Comparison of ENCODE assay signal across 14 cellular contexts in genomic region chr2:101329026-101329425, GRCh38. TPM values are rescaled to one million over a fixed set of nuclear protein-coding genes. Genes with fewer than 3 reads are reported as not detected.
A peak's percentile ranks its signal among the peaks of the same experiment; 100 is the strongest.
DNase-seq lines count a peak whose midpoint lies in the region; ATAC-seq, FAIRE-seq and TF ChIP-seq lines count a peak whose summit lies in the region.
"Had no signal": no experiment of that assay in that cellular context is flagged by ENCODE, and none has a peak within 500 bp of the region (broad histone marks: within the 10 kb centered on the region; RNA-seq: fewer than 3 reads in every experiment).

No MANE protein-coding gene starts in this region.

- TF ChIP-seq POLR2A in stomach (IDR thresholded peaks at IDR 0.05), result no peak

- H3K9me3 ChIP-seq in SJCRH30 (replicated peaks) (peaks cover 7% of the 10 kb centered on the region; the same call in 1 of the 2 replicates), stomach (peaks cover 0 to 8% (median 2%) of the 10 kb centered on the region in 4 donors)

- peak; percentile 28 for DNase-seq in activated naive CD4-positive, alpha-beta T cell treated with Interleukin-2 at 50 U/mL for 16 hours
- no peak for DNase-seq in activated naive CD4-positive, alpha-beta T cell treated with anti-CD3 and anti-CD28 coated beads, Interleukin-2, amount 50 U/mL, for 16 hours
- DNase-seq in SJCRH30, result no peak
- no peak for DNase-seq in endothelial cell (ENCODE audit: low spot score)
- DNase-seq in stomach, result no peak
- no peak for DNase-seq in GM19239 (ENCODE audit: insufficient read length, low spot score)
- DNase-seq: effector CD8-positive, alpha-beta T cell; MM.1S; RPMI8226; tibial artery had no signal

- peaks cover 9% of the 10 kb centered on the region for H3K4me1 ChIP-seq in SJCRH30
- peaks cover 8 to 44% (median 14%) of the 10 kb centered on the region in 4 donors for H3K4me1 ChIP-seq in stomach
- H3K4me1 ChIP-seq: tibial artery had no signal

- H3K4me3 ChIP-seq in SJCRH30 (no peak overlapping the region), stomach (no peak overlapping the region)
- H3K4me3 ChIP-seq: tibial artery had no signal

- 47 to 66% (median 54%) methylated on average over 4 of the region's 4 CpGs for WGBS in stomach, 5 donors

- peaks cover 2% of the 10 kb centered on the region for H3K27me3 Mint-ChIP-seq in endothelial cell (ENCODE audit: unreplicated experiment)
- H3K27me3 Mint-ChIP-seq: memory B cell had no signal

- no peak for TF ChIP-seq EP300 in stomach (IDR thresholded peaks at IDR 0.05)

- H3K4me3 Mint-ChIP-seq in endothelial cell (ENCODE audit: unreplicated experiment), result no peak overlapping the region
- H3K4me3 Mint-ChIP-seq: memory B cell, WTC11 had no signal

- H3K36me3 ChIP-seq in SJCRH30 (peaks cover 2% of the 10 kb centered on the region; the same call in 1 of the 2 replicates), stomach (no peaks in the 10 kb centered on the region)
- H3K36me3 ChIP-seq: tibial artery had no signal

- peaks cover 16% of the 10 kb centered on the region for H3K4me1 Mint-ChIP-seq in endothelial cell (ENCODE audit: unreplicated experiment)
- H3K4me1 Mint-ChIP-seq: memory B cell had no signal

- no peaks in the 10 kb centered on the region for H3K36me3 Mint-ChIP-seq in endothelial cell (ENCODE audit: low read depth, unreplicated experiment)
- H3K36me3 Mint-ChIP-seq: memory B cell, WTC11 had no signal

- TF ChIP-seq CTCF in endothelial cell (IDR thresholded peaks at IDR 0.05; ENCODE audit: unreplicated experiment), result no peak
- no peak for TF ChIP-seq CTCF in stomach (IDR thresholded peaks at IDR 0.05)

- no peak for FAIRE-seq in GM19239 (lab: Jason Lieb, UNC)

- H3K27me3 ChIP-seq in SJCRH30 (no peaks in the 10 kb centered on the region), stomach (no peaks in the 10 kb centered on the region)

- intact Hi-C loops in stomach (cut with DNase I; ENCODE audit: low total_unique reads), result no loop called here

- no peaks in the 10 kb centered on the region for H3K9me3 Mint-ChIP-seq in endothelial cell (ENCODE audit: unreplicated experiment)
- H3K9me3 Mint-ChIP-seq: memory B cell, WTC11 had no signal

- peak overlapping the region; percentile 30; the same call in 1 of the 2 replicates for H3K27ac ChIP-seq in SJCRH30
- peak overlapping the region in 4 of 5 donors; percentile 44 to 87 (median 66) for H3K27ac ChIP-seq in stomach
- H3K27ac ChIP-seq: tibial artery had no signal

- peak overlapping the region; percentile 68 for H3K27ac Mint-ChIP-seq in endothelial cell (ENCODE audit: unreplicated experiment)
- H3K27ac Mint-ChIP-seq: memory B cell, WTC11 had no signal

- no peak for ATAC-seq in GM19455 (IDR thresholded peaks at IDR 0.05; ENCODE audit: unreplicated experiment)
- ATAC-seq in HG03135 (IDR thresholded peaks at IDR 0.05; ENCODE audit: unreplicated experiment), result no peak
- ATAC-seq: WTC11 had no signal

RNA-seq across cellular contexts. Expression of gene RNF149, which starts 20.5 kb away (rescaled TPM):
- 23.1 and 33.3 TPM in 2 replicates for total RNA-seq in SJCRH30 (2014; rRNA removed; shearing (Covaris generic))
- total RNA-seq in endothelial cell (ENCODE audit: unreplicated experiment) (32.0 TPM), stomach (100 to 1,000 TPM in 1 of 5 donors, 10 to 100 TPM in 4; 25.7 to 154 (median 48.4) TPM)
- 10 to 100 TPM; 14.8 to 34.9 (median 17.6) TPM for polyA plus RNA-seq in stomach

RNA-seq across cellular contexts. Expression of gene CREG2, which starts 58.3 kb away (rescaled TPM):
- total RNA-seq in SJCRH30 (2014; rRNA removed; shearing (Covaris generic)), result 0.04 TPM in 1 of 2 replicates, not detected in the other
- total RNA-seq in endothelial cell (ENCODE audit: unreplicated experiment), result 23.6 TPM
- total RNA-seq in stomach, result under 1 TPM in 1 of 5 donors, not detected in 4; 0.37 TPM
- polyA plus RNA-seq in stomach, result under 1 TPM in 1 of 3 donors, not detected in 2; 0.05 TPM

Comparison
In these comparisons a context has a peak if more than half of its experiments do, and no peak if none do; other contexts are left out.
1. RNA of gene CREG2, which starts 58.3 kb away (total RNA-seq): 23.6 TPM in endothelial cell (single experiment); 0.04 TPM in SJCRH30 and 0.37 TPM in stomach; every median in the first group is over 10 times any median in the second.